ENCODE assay signal across 14 cellular contexts in genomic region chr2:112257575-112257974, GRCh38. TPM values are rescaled to one million over a fixed set of nuclear protein-coding genes. Genes with fewer than 3 reads are reported as not detected.
DNase-seq lines count a peak whose midpoint lies in the region; ATAC-seq and TF ChIP-seq lines count a peak whose summit lies in the region.
"Had no signal": no experiment of that assay in that cellular context is flagged by ENCODE, and none has a peak within 500 bp of the region (broad histone marks: within the 10 kb centered on the region; RNA-seq: fewer than 3 reads in every experiment).

No MANE protein-coding gene starts in this region.

- no peak for TF ChIP-seq CTCF in epithelial cell of proximal tubule (conservative IDR thresholded peaks at IDR 0.05; ENCODE audit: low read depth, low read length)

- H3K4me3 ChIP-seq in epithelial cell of proximal tubule (ENCODE audit: low read depth, low read length), result no peak overlapping the region
- H3K4me3 ChIP-seq: hepatocyte, pancreas had no signal

- no peak for TF ChIP-seq POLR2A in GM18505 (IDR thresholded peaks at IDR 0.05; ENCODE audit: borderline replicate concordance, extremely low read depth, insufficient read depth, insufficient read length)

- peak; percentile 4 for DNase-seq in stimulated activated CD4-positive, alpha-beta T cell treated with anti-CD3 and anti-CD28 coated beads, Interleukin-4, amount 100 ng/mL, for 1 hour
- no peak for DNase-seq in stimulated activated CD4-positive, alpha-beta T cell treated with anti-CD3 and anti-CD28 coated beads, Interleukin-2, amount 100 ng/mL, for 24 hours
- peak; percentile 77 for DNase-seq in RKO (ENCODE audit: low spot score)
- peak; percentile 57 for DNase-seq in epithelial cell of proximal tubule (ENCODE audit: low read depth)
- DNase-seq in activated T-cell treated with anti-CD3 and anti-CD28 coated beads, Interleukin-2, amount 50 U/mL, for 1 hour, result no peak
- DNase-seq: left cardiac atrium, NCI-H146, pancreas had no signal

- ATAC-seq in GM18505 (IDR thresholded peaks at IDR 0.05; ENCODE audit: unreplicated experiment), result no peak
- ATAC-seq in GM18909 (IDR thresholded peaks at IDR 0.05; ENCODE audit: poor library complexity, unreplicated experiment), result no peak
- ATAC-seq in HG02623 (IDR thresholded peaks at IDR 0.05; ENCODE audit: unreplicated experiment), result no peak
- ATAC-seq: left cardiac atrium; pancreas; SK-N-SH treated with all-trans-retinoic acid at 6 μM for 48 hours; stimulated activated memory B cell treated with anti-CD40 and anti-IgM and Interleukin-4, amounts not matched to agents 10 μg/mL and 1 μg/mL and 100 μg/mL, for 72 hours had no signal

RNA-seq across cellular contexts. Expression of gene ZC3H8, which starts 2.7 kb away (rescaled TPM):
- total RNA-seq in epithelial cell of proximal tubule, result 3.7 and 4.5 TPM in 2 replicates

RNA-seq across cellular contexts. Expression of gene ZC3H6, which starts 17.8 kb away (rescaled TPM):
- 0.94 and 6.7 TPM in 2 replicates for total RNA-seq in epithelial cell of proximal tubule

Comparison
In these comparisons a context has a peak if more than half of its experiments do, and no peak if none do; other contexts are left out.
1. DNase-seq: peak in stimulated activated CD4-positive, alpha-beta T cell treated with anti-CD3 and anti-CD28 coated beads, Interleukin-4, amount 100 ng/mL, for 1 hour (single experiment), RKO (single experiment) and epithelial cell of proximal tubule (single experiment); none in stimulated activated CD4-positive, alpha-beta T cell treated with anti-CD3 and anti-CD28 coated beads, Interleukin-2, amount 100 ng/mL, for 24 hours (0 of 2) and activated T-cell treated with anti-CD3 and anti-CD28 coated beads, Interleukin-2, amount 50 U/mL, for 1 hour (single experiment).